ENCODE assay signal across 1 cellular context in genomic region chr20:63296411-63297299, GRCh38.
TF ChIP-seq lines count a peak whose summit lies in the region.

No MANE protein-coding gene starts in this region.

TF ChIP-seq in GM23338, 12 proteins besides CTCF, POLR2A, EP300 and RAD21 (continued from another document):
- TF ChIP-seq ZNF462 (CRISPR knock-in tag; IDR thresholded peaks at IDR 0.05) (no peak), JUNB (IDR thresholded peaks at IDR 0.05; ENCODE audit: unreplicated experiment) (no peak), POLR2AphosphoS5 (IDR thresholded peaks at IDR 0.05; ENCODE audit: low read depth) (no peak), ZNF114 (CRISPR knock-in tag; IDR thresholded peaks at IDR 0.05) (no peak), EZH2phosphoT487 (IDR thresholded peaks at IDR 0.05; ENCODE audit: unreplicated experiment) (no peak), REST (IDR thresholded peaks at IDR 0.05; ENCODE audit: unreplicated experiment) (no peak), ETS1 (IDR thresholded peaks at IDR 0.05) (no peak), STAT1 (IDR thresholded peaks at IDR 0.05; ENCODE audit: unreplicated experiment) (no peak)
TF ChIP-seq in GM23338: peak in this region for 0.
